In the genomic region with DNA sequence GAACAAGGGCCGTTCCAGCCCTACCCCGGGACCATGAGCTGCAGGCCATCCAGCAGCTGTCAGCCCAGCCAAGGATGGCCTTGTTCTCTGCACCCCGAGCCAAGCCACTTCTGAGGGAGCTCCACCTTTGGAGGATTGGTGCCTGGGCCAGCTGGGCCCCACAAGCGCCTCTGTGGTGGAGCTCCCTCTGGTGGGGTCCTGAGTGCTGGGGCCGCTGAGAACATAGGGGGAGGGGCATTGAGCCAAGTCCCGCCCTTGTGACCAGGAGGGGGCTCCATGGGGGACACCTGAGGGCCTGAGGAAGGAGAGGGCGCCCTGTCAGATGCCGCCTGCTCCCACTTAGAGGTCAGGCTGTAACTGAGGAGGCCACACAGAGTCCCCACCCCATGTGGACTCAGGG, we compare ENCODE assay signal across 1 cellular context.
TF ChIP-seq lines count a peak whose summit lies in the region.

No MANE protein-coding gene starts in this region.

TF ChIP-seq in HEK293, 187 proteins besides CTCF, POLR2A, EP300 and RAD21 (continued from another document):
- TF ChIP-seq, protein P1, sequence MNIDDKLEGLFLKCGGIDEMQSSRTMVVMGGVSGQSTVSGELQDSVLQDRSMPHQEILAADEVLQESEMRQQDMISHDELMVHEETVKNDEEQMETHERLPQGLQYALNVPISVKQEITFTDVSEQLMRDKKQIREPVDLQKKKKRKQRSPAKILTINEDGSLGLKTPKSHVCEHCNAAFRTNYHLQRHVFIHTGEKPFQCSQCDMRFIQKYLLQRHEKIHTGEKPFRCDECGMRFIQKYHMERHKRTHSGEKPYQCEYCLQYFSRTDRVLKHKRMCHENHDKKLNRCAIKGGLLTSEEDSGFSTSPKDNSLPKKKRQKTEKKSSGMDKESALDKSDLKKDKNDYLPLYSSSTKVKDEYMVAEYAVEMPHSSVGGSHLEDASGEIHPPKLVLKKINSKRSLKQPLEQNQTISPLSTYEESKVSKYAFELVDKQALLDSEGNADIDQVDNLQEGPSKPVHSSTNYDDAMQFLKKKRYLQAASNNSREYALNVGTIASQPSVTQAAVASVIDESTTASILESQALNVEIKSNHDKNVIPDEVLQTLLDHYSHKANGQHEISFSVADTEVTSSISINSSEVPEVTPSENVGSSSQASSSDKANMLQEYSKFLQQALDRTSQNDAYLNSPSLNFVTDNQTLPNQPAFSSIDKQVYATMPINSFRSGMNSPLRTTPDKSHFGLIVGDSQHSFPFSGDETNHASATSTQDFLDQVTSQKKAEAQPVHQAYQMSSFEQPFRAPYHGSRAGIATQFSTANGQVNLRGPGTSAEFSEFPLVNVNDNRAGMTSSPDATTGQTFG (tag by site-specific recombination; IDR thresholded peaks at IDR 0.05; ENCODE audit: borderline replicate concordance), result no peak
- TF ChIP-seq GLIS2 (tag by site-specific recombination; IDR thresholded peaks at IDR 0.05) (peak; percentile 61), ZNF530 (tag by site-specific recombination; IDR thresholded peaks at IDR 0.05; ENCODE audit: low read depth) (no peak), ZNF292 (tag by site-specific recombination; IDR thresholded peaks at IDR 0.05; ENCODE audit: borderline replicate concordance, low read depth) (no peak), ZNF423 (tag by site-specific recombination; IDR thresholded peaks at IDR 0.05) (no peak), ZNF37A (tag by site-specific recombination; IDR thresholded peaks at IDR 0.05) (no peak), ZNF121 (tag by site-specific recombination; IDR thresholded peaks at IDR 0.05) (peak; percentile 36; the same call in 1 of the 2 replicates), ZNF184 (tag by site-specific recombination; IDR thresholded peaks at IDR 0.05) (no peak), ZNF514 (tag by site-specific recombination; IDR thresholded peaks at IDR 0.05) (no peak), ZNF654 (tag by site-specific recombination; IDR thresholded peaks at IDR 0.05; ENCODE audit: low read depth) (peak; percentile 18; the same call in 1 of the 2 replicates)
- TF ChIP-seq, protein P2, sequence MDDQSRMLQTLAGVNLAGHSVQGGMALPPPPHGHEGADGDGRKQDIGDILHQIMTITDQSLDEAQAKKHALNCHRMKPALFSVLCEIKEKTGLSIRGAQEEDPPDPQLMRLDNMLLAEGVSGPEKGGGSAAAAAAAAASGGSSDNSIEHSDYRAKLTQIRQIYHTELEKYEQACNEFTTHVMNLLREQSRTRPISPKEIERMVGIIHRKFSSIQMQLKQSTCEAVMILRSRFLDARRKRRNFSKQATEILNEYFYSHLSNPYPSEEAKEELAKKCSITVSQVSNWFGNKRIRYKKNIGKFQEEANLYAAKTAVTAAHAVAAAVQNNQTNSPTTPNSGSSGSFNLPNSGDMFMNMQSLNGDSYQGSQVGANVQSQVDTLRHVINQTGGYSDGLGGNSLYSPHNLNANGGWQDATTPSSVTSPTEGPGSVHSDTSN (CRISPR knock-in tag; IDR thresholded peaks at IDR 0.05), result no peak
- TF ChIP-seq, protein P3, sequence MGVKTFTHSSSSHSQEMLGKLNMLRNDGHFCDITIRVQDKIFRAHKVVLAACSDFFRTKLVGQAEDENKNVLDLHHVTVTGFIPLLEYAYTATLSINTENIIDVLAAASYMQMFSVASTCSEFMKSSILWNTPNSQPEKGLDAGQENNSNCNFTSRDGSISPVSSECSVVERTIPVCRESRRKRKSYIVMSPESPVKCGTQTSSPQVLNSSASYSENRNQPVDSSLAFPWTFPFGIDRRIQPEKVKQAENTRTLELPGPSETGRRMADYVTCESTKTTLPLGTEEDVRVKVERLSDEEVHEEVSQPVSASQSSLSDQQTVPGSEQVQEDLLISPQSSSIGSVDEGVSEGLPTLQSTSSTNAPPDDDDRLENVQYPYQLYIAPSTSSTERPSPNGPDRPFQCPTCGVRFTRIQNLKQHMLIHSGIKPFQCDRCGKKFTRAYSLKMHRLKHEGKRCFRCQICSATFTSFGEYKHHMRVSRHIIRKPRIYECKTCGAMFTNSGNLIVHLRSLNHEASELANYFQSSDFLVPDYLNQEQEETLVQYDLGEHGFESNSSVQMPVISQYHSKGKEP (tag by site-specific recombination; IDR thresholded peaks at IDR 0.05), result no peak
- TF ChIP-seq, protein P4, sequence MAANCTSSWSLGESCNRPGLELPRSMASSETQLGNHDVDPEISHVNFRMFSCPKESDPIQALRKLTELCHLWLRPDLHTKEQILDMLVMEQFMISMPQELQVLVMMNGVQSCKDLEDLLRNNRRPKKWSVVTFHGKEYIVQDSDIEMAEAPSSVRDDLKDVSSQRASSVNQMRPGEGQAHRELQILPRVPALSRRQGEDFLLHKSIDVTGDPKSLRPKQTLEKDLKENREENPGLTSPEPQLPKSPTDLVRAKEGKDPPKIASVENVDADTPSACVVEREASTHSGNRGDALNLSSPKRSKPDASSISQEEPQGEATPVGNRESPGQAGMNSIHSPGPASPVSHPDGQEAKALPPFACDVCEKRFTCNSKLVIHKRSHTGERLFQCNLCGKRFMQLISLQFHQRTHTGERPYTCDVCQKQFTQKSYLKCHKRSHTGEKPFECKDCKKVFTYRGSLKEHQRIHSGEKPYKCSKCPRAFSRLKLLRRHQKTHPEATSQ (tag by site-specific recombination; IDR thresholded peaks at IDR 0.05), result no peak
- TF ChIP-seq, protein P5, sequence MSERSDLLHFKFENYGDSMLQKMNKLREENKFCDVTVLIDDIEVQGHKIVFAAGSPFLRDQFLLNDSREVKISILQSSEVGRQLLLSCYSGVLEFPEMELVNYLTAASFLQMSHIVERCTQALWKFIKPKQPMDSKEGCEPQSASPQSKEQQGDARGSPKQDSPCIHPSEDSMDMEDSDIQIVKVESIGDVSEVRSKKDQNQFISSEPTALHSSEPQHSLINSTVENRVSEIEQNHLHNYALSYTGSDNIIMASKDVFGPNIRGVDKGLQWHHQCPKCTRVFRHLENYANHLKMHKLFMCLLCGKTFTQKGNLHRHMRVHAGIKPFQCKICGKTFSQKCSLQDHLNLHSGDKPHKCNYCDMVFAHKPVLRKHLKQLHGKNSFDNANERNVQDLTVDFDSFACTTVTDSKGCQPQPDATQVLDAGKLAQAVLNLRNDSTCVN (tag by site-specific recombination; optimal IDR thresholded peaks at IDR 0.05), result no peak
- TF ChIP-seq, protein P6, sequence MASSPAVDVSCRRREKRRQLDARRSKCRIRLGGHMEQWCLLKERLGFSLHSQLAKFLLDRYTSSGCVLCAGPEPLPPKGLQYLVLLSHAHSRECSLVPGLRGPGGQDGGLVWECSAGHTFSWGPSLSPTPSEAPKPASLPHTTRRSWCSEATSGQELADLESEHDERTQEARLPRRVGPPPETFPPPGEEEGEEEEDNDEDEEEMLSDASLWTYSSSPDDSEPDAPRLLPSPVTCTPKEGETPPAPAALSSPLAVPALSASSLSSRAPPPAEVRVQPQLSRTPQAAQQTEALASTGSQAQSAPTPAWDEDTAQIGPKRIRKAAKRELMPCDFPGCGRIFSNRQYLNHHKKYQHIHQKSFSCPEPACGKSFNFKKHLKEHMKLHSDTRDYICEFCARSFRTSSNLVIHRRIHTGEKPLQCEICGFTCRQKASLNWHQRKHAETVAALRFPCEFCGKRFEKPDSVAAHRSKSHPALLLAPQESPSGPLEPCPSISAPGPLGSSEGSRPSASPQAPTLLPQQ (tag by site-specific recombination; IDR thresholded peaks at IDR 0.05), result peak; percentile 97
TF ChIP-seq in HEK293: peak in this region for 8.
